ENCODE assay signal across 6 cellular contexts in the genomic region with DNA sequence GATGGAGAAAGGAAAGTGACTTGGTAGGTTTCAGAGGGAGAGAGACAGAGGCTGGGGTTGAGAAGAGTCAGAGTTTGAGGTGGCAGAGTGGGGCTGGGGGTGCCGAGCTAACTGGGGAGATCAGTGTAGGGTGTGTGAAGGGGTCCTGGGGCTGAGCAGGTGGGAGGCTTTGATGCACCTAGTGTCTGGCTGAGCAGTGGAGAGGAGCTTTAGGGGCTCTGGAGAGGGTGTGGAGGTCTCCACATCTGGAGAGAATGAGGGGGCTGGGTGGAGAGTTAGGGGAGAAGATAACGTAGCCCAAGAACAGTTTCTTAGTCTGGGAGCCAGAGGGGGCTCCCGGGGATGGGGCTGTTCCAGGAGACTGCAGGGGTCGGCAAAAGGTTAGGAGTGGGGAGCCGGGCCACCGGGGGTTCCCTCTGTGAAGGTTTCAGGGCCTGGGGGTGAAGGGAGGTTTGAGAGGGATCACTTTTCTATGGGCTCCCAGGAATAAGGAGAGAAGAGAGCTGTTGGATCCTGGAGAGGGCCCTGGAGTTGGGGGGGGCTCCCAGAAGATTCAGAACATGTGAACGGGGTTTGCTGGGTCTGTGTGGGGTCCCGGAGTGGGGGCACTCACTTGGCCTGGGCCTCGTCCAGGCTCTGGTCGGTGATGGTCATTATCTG. TPM values are rescaled to one million over a fixed set of nuclear protein-coding genes. Genes with fewer than 3 reads are reported as not detected.
DNase-seq lines count a peak whose midpoint lies in the region; ATAC-seq lines count a peak whose summit lies in the region.

No MANE protein-coding gene starts in this region.

- 0 out of 2 replicates have a peak, but pooled peaks cover 3% of the 10 kb centered on the region for H3K36me3 ChIP-seq in ES-I3 (ENCODE audit: insufficient read depth, low read length)
- peaks cover 3 to 17% of the 10 kb centered on the region in 2 donors for H3K36me3 ChIP-seq in mucosa of rectum (ENCODE audit: control insufficient read depth in 2 of 2, insufficient read depth in 2 of 2, low read length in 2 of 2)

- peak overlapping the region; percentile 76 to 87 for H3K4me3 ChIP-seq in mucosa of rectum (ENCODE audit: low read length in 2 of 2)

- peak overlapping the region; percentile 77 for H3K9ac ChIP-seq in ES-I3 (ENCODE audit: low read depth, low read length)
- H3K9ac ChIP-seq in mucosa of rectum (ENCODE audit: low read depth in 1 of 2, low read length in 2 of 2) = peak overlapping the region; percentile 76 to 81

- peaks cover 31% of the 10 kb centered on the region for H3K4me1 ChIP-seq in ES-I3 (ENCODE audit: insufficient read depth, low read length)
- H3K4me1 ChIP-seq in mucosa of rectum (ENCODE audit: control insufficient read depth in 2 of 2, insufficient read depth in 2 of 2, low read length in 2 of 2) = peaks cover 35 to 36% of the 10 kb centered on the region in 2 donors

- H3K27ac ChIP-seq in adipose tissue (ENCODE audit: low read depth, low read length) (peak overlapping the region; percentile 69), mucosa of rectum (ENCODE audit: low read depth in 2 of 2, low read length in 2 of 2) (peak overlapping the region; percentile 91 to 95)

- DNase-seq in NCI-H2029 (lab: John Stamatoyannopoulos, UW) = no peak

- H3K9me3 ChIP-seq in ES-I3 (ENCODE audit: control insufficient read depth, insufficient read depth, low read length) (no peaks in the 10 kb centered on the region), mucosa of rectum (ENCODE audit: control insufficient read depth in 2 of 2, low read length in 2 of 2) (no peaks in the 10 kb centered on the region)

- 1 to 3% (median 2%) methylated on average over 9 to 10 of the region's 10 CpGs for WGBS in adipose tissue, 3 donors

- no peaks in the 10 kb centered on the region for H3K27me3 ChIP-seq in mucosa of rectum (ENCODE audit: control insufficient read depth in 2 of 2, insufficient read depth in 2 of 2, low read length in 2 of 2)

- ATAC-seq in HG03196 (IDR thresholded peaks at IDR 0.05; ENCODE audit: unreplicated experiment) = no peak
- no peak for ATAC-seq in GM21381 (IDR thresholded peaks at IDR 0.05; ENCODE audit: unreplicated experiment)

RNA-seq across cellular contexts. Expression of a gene that starts 0.8 kb away (rescaled TPM):
- 10 to 100 TPM; 19.0 to 60.2 (median 33.5) TPM for polyA plus RNA-seq in adipose tissue

RNA-seq across cellular contexts. Expression of a gene that starts 3.2 kb away (rescaled TPM):
- polyA plus RNA-seq in adipose tissue = 10 to 100 TPM in 2 of 3 donors, 1 to 10 TPM in 1; 3.9 to 71.0 (median 27.7) TPM

RNA-seq across cellular contexts. Expression of a gene that starts 5.2 kb away (rescaled TPM):
- polyA plus RNA-seq in adipose tissue = 1 to 10 TPM; 2.6 to 3.3 (median 3.1) TPM

RNA-seq across cellular contexts. Expression of a gene that starts 11.0 kb away (rescaled TPM):
- 10 to 100 TPM; 37.7 to 82.3 (median 49.6) TPM for polyA plus RNA-seq in adipose tissue

RNA-seq across cellular contexts. Expression of a gene that starts 13.3 kb away (rescaled TPM):
- polyA plus RNA-seq in adipose tissue = 10 to 100 TPM; 19.9 to 56.3 (median 43.1) TPM
